4 cellular contexts compared by ENCODE assay signal in genomic region chr6:6512711-6513110, GRCh38.
"Had no signal": no experiment of that assay in that cellular context is flagged by ENCODE, and none has a peak within 500 bp of the region (broad histone marks: within the 10 kb centered on the region; RNA-seq: fewer than 3 reads in every experiment).

No MANE protein-coding gene starts in this region.

- DNase-seq: H9, HCEC 1CT, IMR-90 had no signal

- H3K4me2 ChIP-seq: GM23338 had no signal

- H3K9me3 Mint-ChIP-seq: GM23338 had no signal

- H3K27ac Mint-ChIP-seq: GM23338, H9 had no signal

- H3K4me3 Mint-ChIP-seq: GM23338, H9 had no signal

- ATAC-seq: GM23338 had no signal

- H3K4me1 Mint-ChIP-seq: GM23338, H9 had no signal

- H2AFZ ChIP-seq: GM23338 had no signal

- H3K4me3 ChIP-seq: GM23338 had no signal
